Comparison of ENCODE assay signal across 27 cellular contexts in the genomic region with DNA sequence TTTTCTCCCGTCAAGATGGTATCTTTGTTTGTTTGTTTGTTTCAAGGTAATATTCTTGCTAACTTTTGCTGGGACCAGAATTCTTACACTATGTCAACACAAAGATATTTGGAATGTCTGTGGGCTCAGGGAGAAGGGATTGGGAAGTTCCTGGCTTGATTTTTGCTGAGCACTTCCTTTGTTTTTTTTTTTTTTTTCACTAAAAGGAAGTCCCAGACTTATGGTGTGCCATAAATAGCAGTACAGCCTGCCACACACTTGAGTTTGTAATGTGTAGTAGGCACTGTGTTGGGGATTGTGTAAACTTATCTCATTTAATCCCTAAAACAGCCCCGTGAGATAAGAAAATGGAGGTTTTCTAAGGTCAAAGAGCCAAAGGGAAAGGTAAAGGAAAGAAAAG. TPM values are rescaled to one million over a fixed set of nuclear protein-coding genes. Genes with fewer than 3 reads are reported as not detected.
DNase-seq lines count a peak whose midpoint lies in the region; ATAC-seq and TF ChIP-seq lines count a peak whose summit lies in the region.
"Had no signal": no experiment of that assay in that cellular context is flagged by ENCODE, and none has a peak within 500 bp of the region (broad histone marks: within the 10 kb centered on the region; RNA-seq: fewer than 3 reads in every experiment).

No MANE protein-coding gene starts in this region.

- CTCF ChIA-PET in SK-N-SH (lab: Yijun Ruan, JAX): no interaction called here

- H2AFZ ChIP-seq in SK-N-SH (ENCODE audit: low read depth): no peak overlapping the region

- H3K4me3 ChIP-seq in fibroblast of pulmonary artery (replicated peaks; ENCODE audit: low read depth, low read length): no peak overlapping the region
- no peak overlapping the region for H3K4me3 ChIP-seq in SK-N-SH (ENCODE audit: low read depth in 2 of 2, low read length in 1 of 2)
- H3K4me3 ChIP-seq: adrenal gland, esophagus squamous epithelium, left lung, smooth muscle cell, tibial nerve had no signal

- DNase-seq in CD1c-positive myeloid dendritic cell (ENCODE audit: extremely low spot score) (peak; percentile 2), NCI-H226 (peak; percentile 45), fibroblast of pulmonary artery (ENCODE audit: low read depth) (peak; percentile 31), pons (ENCODE audit: low spot score) (peak; percentile 10), SK-N-SH (no peak), RKO (ENCODE audit: low spot score) (no peak)
- DNase-seq: activated CD4-positive, alpha-beta T cell treated with anti-CD3 and anti-CD28 coated beads, Interleukin-2, amount 50 U/mL, for 48 hours; activated CD8-positive, alpha-beta memory T cell treated with anti-CD3 and anti-CD28 coated beads, Interleukin-2, amount 50 U/mL, for 4 hours; activated naive CD4-positive, alpha-beta T cell treated with anti-CD3 and anti-CD28 coated beads for 36 hours; adrenal gland; CD4-positive, alpha-beta T cell; cortex of kidney; esophagus squamous epithelium; left lung; natural killer cell; NCI-H1105 treated with DMSO at 0.1 percent for 48 hours; NCI-H2029; occipital lobe; stimulated activated CD4-positive, alpha-beta T cell treated with anti-CD3 and anti-CD28 coated beads, Interleukin-2, amount 100 ng/mL, for 24 hours; T-helper 17 cell had no signal

- no peaks in the 10 kb centered on the region for H4K20me1 ChIP-seq in SK-N-SH (ENCODE audit: insufficient read depth)

- ATAC-seq in HG03097 (IDR thresholded peaks at IDR 0.05; ENCODE audit: low FRiP score, unreplicated experiment): no peak
- ATAC-seq: activated CD4-positive, CD25-positive, alpha-beta regulatory T cell treated with anti-CD3 and anti-CD28 coated beads, Interleukin-2, amount 50 U/mL, for 24 hours; left lung; natural killer cell; SK-N-SH treated with all-trans-retinoic acid at 6 μM for 48 hours; T-helper 17 cell had no signal

- TF ChIP-seq EP300 in SK-N-SH (IDR thresholded peaks at IDR 0.05; ENCODE audit: borderline replicate concordance in 1 of 2, low read depth in 1 of 2, low read length in 1 of 2): no peak

- H3K27ac ChIP-seq in SK-N-SH (ENCODE audit: low read depth in 2 of 2, low read length in 1 of 2): no peak overlapping the region
- H3K27ac ChIP-seq: adrenal gland, esophagus squamous epithelium, left lung, RWPE1, tibial nerve had no signal

- no peaks in the 10 kb centered on the region for H3K27me3 ChIP-seq in SK-N-SH (ENCODE audit: insufficient read depth)
- H3K27me3 ChIP-seq: adrenal gland, esophagus squamous epithelium, left lung, tibial nerve had no signal

- no peaks in the 10 kb centered on the region for H3K9me3 ChIP-seq in SK-N-SH
- H3K9me3 ChIP-seq: adrenal gland, esophagus squamous epithelium, left lung had no signal

- 82% methylated on average over 2 of the region's 2 CpGs for WGBS in SK-N-SH (ENCODE audit: low lambda C conversion rate)

- no peaks in the 10 kb centered on the region for H3K36me3 ChIP-seq in SK-N-SH (replicated peaks in 1 of 2; ENCODE audit: control insufficient read depth in 1 of 2, insufficient read depth in 2 of 2, low read length in 1 of 2)
- H3K36me3 ChIP-seq: adrenal gland, esophagus squamous epithelium, left lung, tibial nerve had no signal

- no peak overlapping the region for H3K4me2 ChIP-seq in SK-N-SH
- H3K4me2 ChIP-seq: smooth muscle cell had no signal

- H3K4me1 ChIP-seq in SK-N-SH (ENCODE audit: control insufficient read depth in 1 of 2, insufficient read depth in 2 of 2, low read depth in 1 of 2, low read length in 1 of 2): peaks cover 0 to 4% of the 10 kb centered on the region in 2 experiments; a peak in 2 of 4 replicates
- H3K4me1 ChIP-seq: adrenal gland, esophagus squamous epithelium, left lung, tibial nerve had no signal

- POLR2A ChIA-PET in SK-N-SH (lab: Yijun Ruan, JAX): no interaction called here

- TF ChIP-seq RAD21 in SK-N-SH (IDR thresholded peaks at IDR 0.05; ENCODE audit: low read length): no peak

- no peak for TF ChIP-seq CTCF in fibroblast of pulmonary artery (IDR thresholded peaks at IDR 0.05; ENCODE audit: low read length, missing control alignments)
- no peak for TF ChIP-seq CTCF in SK-N-SH (IDR thresholded peaks at IDR 0.05)

- H3K79me2 ChIP-seq in SK-N-SH (ENCODE audit: insufficient read depth): no peaks in the 10 kb centered on the region

- no peaks in the 10 kb centered on the region for H3F3A ChIP-seq in SK-N-SH (replicated peaks; ENCODE audit: insufficient read depth)

- H3K9ac ChIP-seq in SK-N-SH: no peak overlapping the region

- no peaks in the 10 kb centered on the region for H3K9me2 ChIP-seq in SK-N-SH

TF ChIP-seq in SK-N-SH, 30 proteins besides CTCF, POLR2A, EP300 and RAD21 (continues in another document):
- TF ChIP-seq SMC3 (IDR thresholded peaks at IDR 0.05; ENCODE audit: low read depth, low read length): no peak
- TF ChIP-seq, protein P1, sequence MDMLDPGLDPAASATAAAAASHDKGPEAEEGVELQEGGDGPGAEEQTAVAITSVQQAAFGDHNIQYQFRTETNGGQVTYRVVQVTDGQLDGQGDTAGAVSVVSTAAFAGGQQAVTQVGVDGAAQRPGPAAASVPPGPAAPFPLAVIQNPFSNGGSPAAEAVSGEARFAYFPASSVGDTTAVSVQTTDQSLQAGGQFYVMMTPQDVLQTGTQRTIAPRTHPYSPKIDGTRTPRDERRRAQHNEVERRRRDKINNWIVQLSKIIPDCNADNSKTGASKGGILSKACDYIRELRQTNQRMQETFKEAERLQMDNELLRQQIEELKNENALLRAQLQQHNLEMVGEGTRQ (IDR thresholded peaks at IDR 0.05; ENCODE audit: borderline replicate concordance, low read depth, low read length): no peak
- no peak for TF ChIP-seq REST (IDR thresholded peaks at IDR 0.05; ENCODE audit: low read depth, low read length)
- TF ChIP-seq MEF2A (IDR thresholded peaks at IDR 0.05; ENCODE audit: borderline replicate concordance, low read depth): no peak
- TF ChIP-seq TCF12 (IDR thresholded peaks at IDR 0.05): no peak
- no peak for TF ChIP-seq ELF1 (IDR thresholded peaks at IDR 0.05)
- TF ChIP-seq, protein P2, sequence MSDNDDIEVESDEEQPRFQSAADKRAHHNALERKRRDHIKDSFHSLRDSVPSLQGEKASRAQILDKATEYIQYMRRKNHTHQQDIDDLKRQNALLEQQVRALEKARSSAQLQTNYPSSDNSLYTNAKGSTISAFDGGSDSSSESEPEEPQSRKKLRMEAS (IDR thresholded peaks at IDR 0.05; ENCODE audit: low read depth): no peak
- TF ChIP-seq TEAD4 (IDR thresholded peaks at IDR 0.05; ENCODE audit: borderline replicate concordance, insufficient read depth): no peak
- no peak for TF ChIP-seq ZBTB33 (IDR thresholded peaks at IDR 0.05; ENCODE audit: borderline replicate concordance, low read depth)
- TF ChIP-seq, protein P3, sequence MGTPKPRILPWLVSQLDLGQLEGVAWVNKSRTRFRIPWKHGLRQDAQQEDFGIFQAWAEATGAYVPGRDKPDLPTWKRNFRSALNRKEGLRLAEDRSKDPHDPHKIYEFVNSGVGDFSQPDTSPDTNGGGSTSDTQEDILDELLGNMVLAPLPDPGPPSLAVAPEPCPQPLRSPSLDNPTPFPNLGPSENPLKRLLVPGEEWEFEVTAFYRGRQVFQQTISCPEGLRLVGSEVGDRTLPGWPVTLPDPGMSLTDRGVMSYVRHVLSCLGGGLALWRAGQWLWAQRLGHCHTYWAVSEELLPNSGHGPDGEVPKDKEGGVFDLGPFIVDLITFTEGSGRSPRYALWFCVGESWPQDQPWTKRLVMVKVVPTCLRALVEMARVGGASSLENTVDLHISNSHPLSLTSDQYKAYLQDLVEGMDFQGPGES (IDR thresholded peaks at IDR 0.05; ENCODE audit: low read depth, low read length): no peak

RNA-seq across cellular contexts. Expression of gene RNU6-7, which starts 11.1 kb away (rescaled TPM):
- not detected in 2 replicates for polyA plus RNA-seq in SK-N-SH (2012; rRNA removed)
- polyA plus RNA-seq in SK-N-SH (2012; cell fraction: cytosol; rRNA removed): not detected in 2 replicates
- not detected in 2 replicates for polyA plus RNA-seq in SK-N-SH (2012; cell fraction: nucleus; rRNA removed)
- polyA plus RNA-seq: adrenal gland, H1, smooth muscle cell had no signal

RNA-seq across cellular contexts. Expression of gene RNU6-8, which starts 12.4 kb away (rescaled TPM):
- not detected in 2 replicates for polyA plus RNA-seq in SK-N-SH (2012; rRNA removed)
- not detected in 2 replicates for polyA plus RNA-seq in SK-N-SH (2012; cell fraction: cytosol; rRNA removed)
- not detected in 2 replicates for polyA plus RNA-seq in SK-N-SH (2012; cell fraction: nucleus; rRNA removed)
- polyA plus RNA-seq: adrenal gland, H1, smooth muscle cell had no signal

Comparison
In these comparisons a context has a peak if more than half of its experiments do, and no peak if none do; other contexts are left out.
1. DNase-seq: peak in CD1c-positive myeloid dendritic cell (single experiment), NCI-H226 (single experiment), fibroblast of pulmonary artery (single experiment) and pons (single experiment); none in SK-N-SH (single experiment) and RKO (single experiment).